Comparison of ENCODE assay signal across 8 cellular contexts in genomic region chr2:3423492-3424170, GRCh38. TPM values are rescaled to one million over a fixed set of nuclear protein-coding genes. Genes with fewer than 3 reads are reported as not detected.
DNase-seq lines count a peak whose midpoint lies in the region; ATAC-seq and TF ChIP-seq lines count a peak whose summit lies in the region.

No MANE protein-coding gene starts in this region.

- H3K4me2 ChIP-seq in DND-41 (ENCODE audit: insufficient read depth, low read length) (no peak overlapping the region), OCI-LY7 (ENCODE audit: low read length) (no peak overlapping the region)

- TF ChIP-seq POLR2A in thyroid gland (IDR thresholded peaks at IDR 0.05): no peak

- H3K9me3 ChIP-seq in DND-41 (ENCODE audit: insufficient read depth, low read length, severe bottlenecking): no peaks in the 10 kb centered on the region
- H3K9me3 ChIP-seq in OCI-LY7 (ENCODE audit: low read length): no peaks in the 10 kb centered on the region
- no peaks in the 10 kb centered on the region for H3K9me3 ChIP-seq in neutrophil
- H3K9me3 ChIP-seq in thyroid gland: no peaks in the 10 kb centered on the region

- H3K9me2 ChIP-seq in OCI-LY7 (ENCODE audit: insufficient read depth, low read length): no peaks in the 10 kb centered on the region

- intact Hi-C loops in OCI-LY7 (cut with micrococcal nuclease; ENCODE audit: unreplicated experiment) (loop anchor here (1.0 kb wide), 1 partner anchor 228 kb away; no protein-coding TSS in a partner anchor), thyroid gland (cut with DNase I) (loop anchor here (5.0 kb wide), 1 partner anchor 39 kb away; no protein-coding TSS in a partner anchor)

- BruUV-seq in OCI-LY7 (replicated peaks; lab: Mats Ljungman, UMichigan): no TSS peak

- H3K36me3 ChIP-seq in DND-41 (ENCODE audit: insufficient read depth, low read length): peaks cover 78% of the 10 kb centered on the region
- H3K36me3 ChIP-seq in OCI-LY7 (ENCODE audit: insufficient read depth, low read length): peaks cover 59% of the 10 kb centered on the region
- peaks cover 84% of the 10 kb centered on the region for H3K36me3 ChIP-seq in neutrophil
- H3K36me3 ChIP-seq in thyroid gland: peaks cover 15 to 35% of the 10 kb centered on the region in 2 donors

- DNase-seq in DND-41 (peak; percentile 68), OCI-LY7 (ENCODE audit: low spot score) (peak; percentile 59), fibroblast of gingiva (ENCODE audit: low read depth) (peak; percentile 22), thyroid gland (peak; percentile 69 to 77), cerebellar nuclear complex (lab: John Stamatoyannopoulos, UW) (no peak)
- DNase-seq in activated T-cell treated with anti-CD3 and anti-CD28 coated beads, Interleukin-2, amount 50 U/mL, for 1 hour: peak; percentile 79

- H3K27ac ChIP-seq in DND-41 (ENCODE audit: low read length) (no peak overlapping the region), OCI-LY7 (ENCODE audit: low read depth, low read length, poor library complexity, severe bottlenecking) (no peak overlapping the region), neutrophil (no peak overlapping the region), thyroid gland (peak overlapping the region in 1 of 3 donors; percentile 11)

- CTCF ChIA-PET in OCI-LY7 (lab: Charles Lee; ENCODE audit: unreplicated experiment): interaction anchor here (0.7 kb wide), 1 partner anchor 227 kb away, joined by 3 read pairs; no protein-coding TSS in a partner anchor

- H3K79me2 ChIP-seq in DND-41 (ENCODE audit: insufficient read depth, low read length) (no peaks in the 10 kb centered on the region), OCI-LY7 (ENCODE audit: insufficient read depth, low read depth, low read length) (no peaks in the 10 kb centered on the region)

- peaks cover 20% of the 10 kb centered on the region for H4K20me1 ChIP-seq in DND-41 (ENCODE audit: insufficient read depth, low read length)
- H4K20me1 ChIP-seq in OCI-LY7 (ENCODE audit: insufficient read depth, low read length): no peaks in the 10 kb centered on the region

- POLR2A ChIA-PET in OCI-LY7 (lab: Charles Lee): interaction anchor here (0.9 to 1.1 kb wide), 2 partner anchors 40 to 50 kb away, joined by 3 to 4 read pairs; no protein-coding TSS in a partner anchor

- H2AFZ ChIP-seq in DND-41 (ENCODE audit: low read depth, low read length) (no peak overlapping the region), OCI-LY7 (ENCODE audit: low read length) (no peak overlapping the region)

- peak; percentile 81 for ATAC-seq in DND-41 (ENCODE audit: insufficient read depth, low read depth)
- ATAC-seq in HG02678 (IDR thresholded peaks at IDR 0.05; ENCODE audit: unreplicated experiment): peak; percentile 33

- H3K27me3 ChIP-seq in DND-41 (ENCODE audit: insufficient read depth, low read length, poor library complexity) (no peaks in the 10 kb centered on the region), neutrophil (no peaks in the 10 kb centered on the region), thyroid gland (no peaks in the 10 kb centered on the region)

- WGBS in thyroid gland, 2 donors: 64 to 66% methylated on average over 19 of the region's 19 CpGs

- TF ChIP-seq CTCF in DND-41 (IDR thresholded peaks at IDR 0.05; ENCODE audit: borderline replicate concordance, extremely low read depth, low read length, poor library complexity, severe bottlenecking) (peak; percentile 98), OCI-LY7 (conservative IDR thresholded peaks at IDR 0.05; ENCODE audit: low read length) (peak; percentile 100), neutrophil (IDR thresholded peaks at IDR 0.05) (peak; percentile 97), thyroid gland (IDR thresholded peaks at IDR 0.05) (peak; percentile 88 to 99 (median 96))

- H3K4me3 ChIP-seq in DND-41 (ENCODE audit: low read depth in 1 of 2, low read length in 2 of 2): no peak overlapping the region
- no peak overlapping the region for H3K4me3 ChIP-seq in OCI-LY7 (ENCODE audit: low read depth, low read length, poor library complexity, severe bottlenecking)
- no peak overlapping the region for H3K4me3 ChIP-seq in neutrophil (ENCODE audit: low read depth in 1 of 2, low read length in 1 of 2)
- H3K4me3 ChIP-seq in thyroid gland (replicated peaks in 1 of 3): no peak overlapping the region

- no peak overlapping the region for H3K9ac ChIP-seq in DND-41 (ENCODE audit: low read depth, low read length)

- H3K4me1 ChIP-seq in DND-41 (ENCODE audit: insufficient read depth, low read length) (no peaks in the 10 kb centered on the region), OCI-LY7 (ENCODE audit: insufficient read depth, low read length, poor library complexity, severe bottlenecking) (peaks cover 6% of the 10 kb centered on the region), neutrophil (ENCODE audit: control insufficient read depth in 1 of 2, insufficient read depth in 1 of 2, low read depth in 1 of 2, low read length in 1 of 2) (no peaks in the 10 kb centered on the region), thyroid gland (no peaks in the 10 kb centered on the region)

RNA-seq across cellular contexts. Expression of gene TRAPPC12, which starts 44.1 kb away (rescaled TPM):
- 67.0 and 91.6 TPM in 2 replicates for total RNA-seq in OCI-LY7 (2014; rRNA removed; shearing (Covaris generic))
- total RNA-seq in OCI-LY7 (2022) (85.2 and 93.0 TPM in 2 replicates), thyroid gland (100 to 1,000 TPM in 2 of 4 donors, 10 to 100 TPM in 2; 93.0 to 198 (median 108) TPM)

RNA-seq across cellular contexts. Expression of gene EIPR1, which starts 46.0 kb away (rescaled TPM):
- 60.5 and 63.2 TPM in 2 replicates for total RNA-seq in OCI-LY7 (2014; rRNA removed; shearing (Covaris generic))
- 51.5 and 61.7 TPM in 2 replicates for total RNA-seq in OCI-LY7 (2022)
- 10 to 100 TPM; 26.1 to 51.6 (median 40.0) TPM for total RNA-seq in thyroid gland

Comparison
In these comparisons a context has a peak if more than half of its experiments do, and no peak if none do; other contexts are left out.
1. DNase-seq: peak in DND-41 (single experiment), OCI-LY7 (single experiment), activated T-cell treated with anti-CD3 and anti-CD28 coated beads, Interleukin-2, amount 50 U/mL, for 1 hour (single experiment), fibroblast of gingiva (single experiment) and thyroid gland (2 of 2); none in cerebellar nuclear complex (0 of 2).
2. Peak in every context shown above with its lines, with median percentiles within 50 percentile points of each other: CTCF ChIP-seq.